ENCODE assay signal across 8 cellular contexts in genomic region chr6:158818008-158818579, GRCh38. TPM values are rescaled to one million over a fixed set of nuclear protein-coding genes. Genes with fewer than 3 reads are reported as not detected.
DNase-seq lines count a peak whose midpoint lies in the region; ATAC-seq and TF ChIP-seq lines count a peak whose summit lies in the region.

No MANE protein-coding gene starts in this region.

- TF ChIP-seq CTCF in MM.1S (IDR thresholded peaks at IDR 0.05; ENCODE audit: low read length) = no peak
- TF ChIP-seq CTCF in gastrocnemius medialis (IDR thresholded peaks at IDR 0.05 in 4 of 5, conservative IDR thresholded peaks at IDR 0.05 in 1 of 5) = no peak

- DNase-seq in Daoy (ENCODE audit: low read depth) (peak; percentile 94), MM.1S (peak; percentile 64), T-helper 22 cell (ENCODE audit: low read depth) (peak; percentile 74), anterior cingulate cortex (lab: John Stamatoyannopoulos, UW) (peak in 35 of 58 donors; percentile 11 to 60 (median 37)), hepatic stellate cell (ENCODE audit: low spot score) (peak; percentile 83), gastrocnemius medialis (peak; percentile 61 to 73), occipital lobe (lab: John Stamatoyannopoulos, UW) (no peak)

- H3K36me3 ChIP-seq in MM.1S (replicated peaks; ENCODE audit: insufficient read depth, low read length) (no peaks in the 10 kb centered on the region), gastrocnemius medialis (no peaks in the 10 kb centered on the region)

- H3K9me2 ChIP-seq in MM.1S (replicated peaks; ENCODE audit: insufficient read depth, low read length) = no peaks in the 10 kb centered on the region

- H3K79me2 ChIP-seq in MM.1S (ENCODE audit: low read length) = peaks cover 49% of the 10 kb centered on the region

- H3K4me2 ChIP-seq in MM.1S (ENCODE audit: low read depth, low read length) = peak overlapping the region; percentile 73; the same call in 1 of the 2 replicates

- H3K27me3 ChIP-seq in MM.1S (replicated peaks; ENCODE audit: insufficient read depth, low read length) (no peaks in the 10 kb centered on the region), gastrocnemius medialis (no peaks in the 10 kb centered on the region)

- peaks cover 13% of the 10 kb centered on the region for H4K20me1 ChIP-seq in MM.1S (ENCODE audit: insufficient read depth, low read length)

- H3K9me3 ChIP-seq in MM.1S (replicated peaks; ENCODE audit: insufficient read depth, low read length) (no peaks in the 10 kb centered on the region), gastrocnemius medialis (no peaks in the 10 kb centered on the region)

- H3K4me1 ChIP-seq in MM.1S (ENCODE audit: low read length) = peaks cover 15% of the 10 kb centered on the region
- peaks cover 10 to 17% of the 10 kb centered on the region in 2 donors for H3K4me1 ChIP-seq in gastrocnemius medialis

- peak; percentile 38 for ATAC-seq in GM21825 (IDR thresholded peaks at IDR 0.05; ENCODE audit: unreplicated experiment)
- peak; percentile 68 to 78 for ATAC-seq in gastrocnemius medialis

- intact Hi-C loops in gastrocnemius medialis (cut with DNase I; ENCODE audit: low total_unique reads) = loop anchor here (1.0 to 10.0 kb wide), 4 partner anchors 51 to 583 kb away; partner anchors contain the start of gene RSPH3

- peak; percentile 85 to 91 for TF ChIP-seq POLR2A in gastrocnemius medialis (IDR thresholded peaks at IDR 0.05)

- no peak overlapping the region for H2AFZ ChIP-seq in MM.1S (ENCODE audit: low read length)

- peak overlapping the region; percentile 91 for H3K9ac ChIP-seq in MM.1S (ENCODE audit: low read length)

- H3F3A ChIP-seq in MM.1S (ENCODE audit: insufficient read depth, low read length) = peaks cover 5% of the 10 kb centered on the region; the same call in 1 of the 2 replicates

- in situ Hi-C loops in gastrocnemius medialis (cut with MboI; ENCODE audit: low sequenced_read_pairs in 4 of 4) = no loop called here

- H3K27ac ChIP-seq in MM.1S (ENCODE audit: low read length) (peak overlapping the region; percentile 86), gastrocnemius medialis (peak overlapping the region; percentile 90 to 93 (median 92))

- H3K4me3 ChIP-seq in MM.1S (ENCODE audit: low read length) (peak overlapping the region; percentile 75), gastrocnemius medialis (peak overlapping the region; percentile 81 to 88 (median 84))

RNA-seq across cellular contexts. Expression of gene EZR, which starts 1.1 kb away (rescaled TPM):
- total RNA-seq in Daoy (2014; rRNA removed; shearing (Covaris generic)) = 314 and 325 TPM in 2 replicates
- total RNA-seq in gastrocnemius medialis = 10 to 100 TPM; 18.1 to 54.1 (median 33.6) TPM
- 162 TPM for total RNA-seq in occipital lobe
